In the genomic region with DNA sequence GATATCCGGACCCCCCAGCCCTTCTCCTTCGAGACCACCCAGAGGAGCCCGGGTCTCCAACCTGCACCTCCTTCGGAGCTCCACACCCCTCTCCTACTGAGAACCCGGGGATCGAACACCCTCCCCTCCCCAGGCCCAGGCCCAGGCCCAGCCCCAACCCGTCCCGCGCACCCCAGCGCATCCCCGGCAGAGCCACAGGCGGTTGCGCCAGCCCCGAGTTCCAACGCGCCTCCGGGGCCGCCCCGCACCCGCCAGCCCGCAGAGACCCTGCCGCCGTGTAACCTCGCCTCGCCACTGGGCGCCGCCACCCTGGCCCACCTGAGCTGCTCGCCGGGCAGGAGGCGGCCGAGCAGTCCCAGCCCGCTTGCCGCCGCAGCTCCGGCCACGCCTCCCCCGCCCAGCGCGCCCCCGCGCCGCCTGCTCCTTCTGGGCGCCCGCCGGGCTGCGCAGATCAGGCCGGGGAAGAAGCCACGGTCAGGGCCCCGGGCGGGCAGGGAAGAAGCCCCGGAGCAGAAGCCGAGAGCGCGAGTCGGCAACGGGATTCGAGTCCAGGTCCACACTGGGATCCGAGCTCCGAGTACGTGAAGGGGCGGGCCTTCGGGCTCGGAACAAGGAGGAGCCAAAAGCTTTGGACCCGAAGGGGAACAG, we compare ENCODE assay signal across 8 cellular contexts.
DNase-seq lines count a peak whose midpoint lies in the region; ATAC-seq, FAIRE-seq and TF ChIP-seq lines count a peak whose summit lies in the region.

Gene MBOAT7, minus strand, starts transcription at position 561 of the 648 bp plus-strand sequence. CDS start 1,072 bp downstream, outside the sequence.

- H3K27ac Mint-ChIP-seq in stimulated activated effector memory CD8-positive, alpha-beta T cell treated with anti-CD3 and anti-CD28 coated beads, Interleukin-12 subunit alpha, Interleukin-12 subunit beta, amount 100 ng/mL, for 72 hours, result peak within 1 kb of the TSS; percentile 99

- peaks cover 77% of the 10 kb centered on the region for H3K36me3 Mint-ChIP-seq in stimulated activated effector memory CD8-positive, alpha-beta T cell treated with anti-CD3 and anti-CD28 coated beads, Interleukin-12 subunit alpha, Interleukin-12 subunit beta, amount 100 ng/mL, for 72 hours

- H3K27me3 ChIP-seq in adipocyte (replicated peaks; ENCODE audit: control insufficient read depth, insufficient read depth, low read length) (no peaks in the 10 kb centered on the region), iPS-15b (ENCODE audit: control insufficient read depth, insufficient read depth, low read length) (no peaks in the 10 kb centered on the region)

- peak; percentile 47; the same call in 2 of the 3 replicates for TF ChIP-seq CTCF in GM12872 (IDR thresholded peaks at IDR 0.05; ENCODE audit: insufficient read depth, low read depth, low read length)

- H3K36me3 ChIP-seq in adipocyte (ENCODE audit: control insufficient read depth, insufficient read depth, low read length, severe bottlenecking) (peaks cover 10% of the 10 kb centered on the region), iPS-15b (ENCODE audit: control insufficient read depth, insufficient read depth, low read length) (peaks cover 17% of the 10 kb centered on the region)

- H3K4me3 Mint-ChIP-seq in stimulated activated effector memory CD8-positive, alpha-beta T cell treated with anti-CD3 and anti-CD28 coated beads, Interleukin-12 subunit alpha, Interleukin-12 subunit beta, amount 100 ng/mL, for 72 hours, result peak within 1 kb of the TSS; percentile 95

- no peaks in the 10 kb centered on the region for H3K9me3 Mint-ChIP-seq in stimulated activated effector memory CD8-positive, alpha-beta T cell treated with anti-CD3 and anti-CD28 coated beads, Interleukin-12 subunit alpha, Interleukin-12 subunit beta, amount 100 ng/mL, for 72 hours

- H3K4me3 ChIP-seq in adipocyte (ENCODE audit: low read length) (peak within 1 kb of the TSS; percentile 91), iPS-15b (ENCODE audit: low read depth, low read length) (peak within 1 kb of the TSS; percentile 98)

- DNase-seq in HTR-8/SVneo (ENCODE audit: insufficient read length, low spot score), result no peak
- no peak for DNase-seq in adipocyte (ENCODE audit: low read depth)
- DNase-seq in stimulated activated effector memory CD8-positive, alpha-beta T cell treated with anti-CD3 and anti-CD28 coated beads, Interleukin-12 subunit alpha, Interleukin-12 subunit beta, amount 100 ng/mL, for 72 hours (ENCODE audit: low spot score in 2 of 2), result no peak
- DNase-seq in DMS114 treated with DMSO at 0.1 percent for 48 hours (lab: John Stamatoyannopoulos, UW; ENCODE audit: unreplicated experiment), result no peak
- DNase-seq in RCC 7860 (ENCODE audit: low spot score), result no peak

- H3K4me1 ChIP-seq in adipocyte (ENCODE audit: control insufficient read depth, insufficient read depth, low read length), result peaks cover 18% of the 10 kb centered on the region
- peaks cover 2% of the 10 kb centered on the region for H3K4me1 ChIP-seq in iPS-15b (ENCODE audit: control insufficient read depth, insufficient read depth, low read length)

- ATAC-seq in GM21423 (IDR thresholded peaks at IDR 0.05; ENCODE audit: unreplicated experiment), result peak; percentile 13
- ATAC-seq in stimulated activated effector memory CD8-positive, alpha-beta T cell treated with anti-CD3 and anti-CD28 coated beads, Interleukin-12 subunit alpha, Interleukin-12 subunit beta, amount 100 ng/mL, for 72 hours, result peak; percentile 22

- H3K9ac ChIP-seq in adipocyte (ENCODE audit: low read length), result peak within 1 kb of the TSS; percentile 96
- peak within 1 kb of the TSS; percentile 90 for H3K9ac ChIP-seq in iPS-15b (ENCODE audit: low read depth, low read length)

- H3K9me3 ChIP-seq in adipocyte (ENCODE audit: control insufficient read depth, low read length) (no peaks in the 10 kb centered on the region), iPS-15b (ENCODE audit: control insufficient read depth, insufficient read depth, low read length) (no peaks in the 10 kb centered on the region)

- peaks cover 43% of the 10 kb centered on the region for H3K4me1 Mint-ChIP-seq in stimulated activated effector memory CD8-positive, alpha-beta T cell treated with anti-CD3 and anti-CD28 coated beads, Interleukin-12 subunit alpha, Interleukin-12 subunit beta, amount 100 ng/mL, for 72 hours

- FAIRE-seq in HTR-8/SVneo (lab: Jason Lieb, UNC) (peak; percentile 54), RCC 7860 (lab: Jason Lieb, UNC) (no peak)
